Comparison of ENCODE assay signal across 7 cellular contexts in the genomic region with DNA sequence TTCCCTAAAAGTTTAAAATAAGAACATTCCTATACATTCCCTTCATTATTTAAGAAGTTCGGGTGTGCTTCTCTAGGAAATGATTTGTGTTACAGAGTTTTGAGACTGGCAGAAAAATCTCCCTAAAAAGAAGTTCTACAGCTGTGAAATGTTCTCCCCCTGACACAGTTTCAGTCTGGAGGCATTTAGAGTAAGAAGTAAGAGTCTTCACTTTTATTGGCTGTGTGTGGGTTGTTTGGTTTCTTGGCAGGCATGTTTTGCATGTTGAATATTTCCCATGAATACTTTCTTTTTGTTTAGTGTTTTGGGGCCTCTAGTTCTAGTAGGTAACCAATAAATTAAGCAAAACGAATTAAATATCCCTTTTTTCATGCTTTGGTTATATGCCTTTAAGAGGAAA.
A peak's percentile ranks its signal among the peaks of the same experiment; 100 is the strongest.
DNase-seq lines count a peak whose midpoint lies in the region; TF ChIP-seq lines count a peak whose summit lies in the region.
"Not testable (repeated sequence)": the region's sequence is repeated elsewhere in the genome, so short reads cannot be mapped to it uniquely, and the experiment has no call there.

No MANE protein-coding gene starts in this region.

- H3K36me3 ChIP-seq in A673 (ENCODE audit: insufficient read depth, low read length, poor library complexity, severe bottlenecking); SK-N-MC (ENCODE audit: insufficient read depth, low read length); endodermal cell (ENCODE audit: control insufficient read depth, insufficient read depth, low read length); sigmoid colon: not testable (repeated sequence)

- WGBS in endodermal cell (ENCODE audit: insufficient coverage in 1 of 2, insufficient read length in 1 of 2), 2 experiments: 75% methylated on average over 1 of the region's 2 CpGs; no CpG with 5 or more reads in 1 of the 2 experiments
- 34 to 70% methylated on average over 2 of the region's 2 CpGs for WGBS in sigmoid colon, 2 donors

- H3K4me1 Mint-ChIP-seq in HFFc6 (ENCODE audit: low read depth): peaks cover 35% of the 10 kb centered on the region
- peaks cover 26% of the 10 kb centered on the region for H3K4me1 Mint-ChIP-seq in endodermal cell
- H3K4me1 Mint-ChIP-seq in nephron: peaks cover 12% of the 10 kb centered on the region

- not testable (repeated sequence) for H3K27ac ChIP-seq in A673 (ENCODE audit: low read depth, low read length, poor library complexity, severe bottlenecking); endodermal cell (ENCODE audit: low read depth, low read length)
- H3K27ac ChIP-seq in SK-N-MC: 0 out of 2 replicates have a peak overlapping the region, but pooled peaks have one; percentile 12
- H3K27ac ChIP-seq in sigmoid colon: peak overlapping the region in 3 of 4 donors; percentile 36 to 54 (median 49)

- POLR2A ChIA-PET in A673 (lab: Charles Lee; ENCODE audit: low non-redundant PET): not testable (repeated sequence)

- TF ChIP-seq EP300 in sigmoid colon (IDR thresholded peaks at IDR 0.05): not testable (repeated sequence)

- H3K4me3 ChIP-seq in A673 (ENCODE audit: low read depth, low read length, poor library complexity, severe bottlenecking); SK-N-MC; endodermal cell (ENCODE audit: low read length); sigmoid colon: not testable (repeated sequence)

- not testable (repeated sequence) for TF ChIP-seq CTCF in A673 (conservative IDR thresholded peaks at IDR 0.05; ENCODE audit: low read depth, low read length); HFFc6 (IDR thresholded peaks at IDR 0.05); endodermal cell (conservative IDR thresholded peaks at IDR 0.05); nephron (IDR thresholded peaks at IDR 0.05; ENCODE audit: unreplicated experiment in 3 of 3); sigmoid colon (IDR thresholded peaks at IDR 0.05)

- not testable (repeated sequence) for H3K9me3 Mint-ChIP-seq in HFFc6, endodermal cell, nephron

- not testable (repeated sequence) for BruUV-seq in A673 (replicated peaks; lab: Mats Ljungman, UMichigan)

- peak; percentile 13 for DNase-seq in A673 (ENCODE audit: low spot score)
- not testable (repeated sequence) for DNase-seq in HFFc6; SK-N-MC (ENCODE audit: low read depth, low spot score); endodermal cell; sigmoid colon
- DNase-seq in globus pallidus (ENCODE audit: low spot score): peak; percentile 15

- H3K36me3 Mint-ChIP-seq in HFFc6 (ENCODE audit: low read depth); endodermal cell (ENCODE audit: low read depth); nephron (ENCODE audit: low read depth): not testable (repeated sequence)

- H3K9ac ChIP-seq in SK-N-MC (ENCODE audit: insufficient read length); endodermal cell (ENCODE audit: extremely low read depth, low read length, poor library complexity, severe bottlenecking): not testable (repeated sequence)

- CTCF ChIA-PET in A673 (lab: Charles Lee): not testable (repeated sequence)

- H3K27me3 ChIP-seq in A673 (replicated peaks; ENCODE audit: insufficient read depth, low read depth, low read length, poor library complexity); endodermal cell (ENCODE audit: control insufficient read depth, insufficient read depth, low read length, poor library complexity, severe bottlenecking); sigmoid colon: not testable (repeated sequence)

- H3K27ac Mint-ChIP-seq in HFFc6 (peak overlapping the region; percentile 18; the same call in 1 of the 2 replicates), endodermal cell (peak overlapping the region; percentile 25), nephron (peak overlapping the region in 2 of 3 experiments; percentile 81 to 87)

- not testable (repeated sequence) for H3K27me3 Mint-ChIP-seq in HFFc6 (ENCODE audit: insufficient read depth); endodermal cell (ENCODE audit: insufficient read depth); nephron (ENCODE audit: low read depth)

- not testable (repeated sequence) for H3K4me3 Mint-ChIP-seq in HFFc6, endodermal cell, nephron

- not testable (repeated sequence) for TF ChIP-seq POLR2A in sigmoid colon (IDR thresholded peaks at IDR 0.05)

- intact Hi-C loops in A673 (cut with micrococcal nuclease; ENCODE audit: unreplicated experiment); sigmoid colon (cut with DNase I): not testable (repeated sequence)

- H3K9me3 ChIP-seq in A673 (ENCODE audit: low read depth, low read length, poor library complexity, severe bottlenecking); SK-N-MC (ENCODE audit: low read depth, low read length); endodermal cell (ENCODE audit: control insufficient read depth, low read length); sigmoid colon: not testable (repeated sequence)

- not testable (repeated sequence) for H3K4me1 ChIP-seq in A673 (ENCODE audit: insufficient read depth, low read length, poor library complexity, severe bottlenecking)
- H3K4me1 ChIP-seq in endodermal cell (ENCODE audit: control insufficient read depth, insufficient read depth, low read length) (peaks cover 12% of the 10 kb centered on the region), sigmoid colon (peaks cover 0 to 59% (median 24%) of the 10 kb centered on the region in 4 donors)

Comparison
In these comparisons a context has a peak if more than half of its experiments do, and no peak if none do; other contexts are left out.
1. H3K27ac Mint-ChIP-seq: peak in every context shown above with its lines; median percentile 84 in nephron; 25 in endodermal cell; 18 in HFFc6.